ENCODE assay signal across 22 cellular contexts in the genomic region with DNA sequence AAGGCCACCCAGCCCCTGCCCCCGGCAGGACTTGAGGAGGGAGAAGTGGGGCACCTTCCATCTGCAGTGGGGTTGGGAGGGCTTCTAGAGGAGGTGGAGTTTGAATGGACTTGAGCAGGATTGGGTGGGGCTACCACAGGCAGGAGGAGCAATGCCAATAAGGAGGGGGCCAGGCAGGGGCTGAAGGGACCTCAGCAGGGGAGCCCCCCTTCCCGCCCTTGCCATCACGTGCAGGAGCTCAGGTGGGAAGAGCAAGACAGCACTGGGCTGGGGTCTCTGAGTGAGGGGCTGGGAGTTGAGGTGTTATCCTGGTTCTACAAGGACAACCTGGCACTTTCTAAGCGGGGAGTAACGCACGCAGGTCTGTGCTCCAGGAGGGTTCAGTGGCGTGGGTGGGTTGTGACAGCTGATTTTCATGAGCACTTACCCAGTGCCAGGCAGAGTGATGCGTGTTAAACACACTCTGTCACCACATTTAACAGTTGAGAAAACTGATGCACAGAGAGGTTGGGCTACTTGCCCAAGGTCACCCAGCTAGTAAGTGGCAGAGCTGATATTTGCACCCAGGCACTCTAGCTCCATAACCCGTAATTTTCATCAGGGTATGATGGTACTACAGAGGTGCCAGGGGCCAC. TPM values are rescaled to one million over a fixed set of nuclear protein-coding genes. Genes with fewer than 3 reads are reported as not detected.
"Had no signal": no experiment of that assay in that cellular context is flagged by ENCODE, and none has a peak within 500 bp of the region (broad histone marks: within the 10 kb centered on the region; RNA-seq: fewer than 3 reads in every experiment).

No MANE protein-coding gene starts in this region.

- ATAC-seq: activated naive CD4-positive, alpha-beta T cell treated with anti-CD3 and anti-CD28 coated beads, Interleukin-2, amount 50 U/mL, for 72 hours; activated T-cell treated with anti-CD3 and anti-CD28 coated beads, Interleukin-2, amount 50 U/mL, for 72 hours had no signal

- H3K27me3 Mint-ChIP-seq: activated CD4-positive, alpha-beta T cell treated with anti-CD3 and anti-CD28 coated beads, Interleukin-2, amount 10 ng/mL, durations not matched to agents 7 days and 5 days had no signal

- H3K36me3 Mint-ChIP-seq: activated naive CD4-positive, alpha-beta T cell treated with anti-CD3 and anti-CD28 coated beads, Interleukin-2, amount 50 U/mL, for 72 hours had no signal

- H3K27ac ChIP-seq: colonic mucosa, esophagus squamous epithelium had no signal

- H3K9me3 Mint-ChIP-seq: activated CD4-positive, alpha-beta T cell treated with anti-CD3 and anti-CD28 coated beads, Interleukin-2, amount 10 ng/mL, durations not matched to agents 7 days and 5 days; activated naive CD4-positive, alpha-beta T cell treated with anti-CD3 and anti-CD28 coated beads, Interleukin-2, amount 50 U/mL, for 72 hours; activated T-cell treated with anti-CD3 and anti-CD28 coated beads, Interleukin-2, amount 50 U/mL, for 72 hours; nephron; T-helper 2 cell treated with Interferon-gamma antibody and Interleukin-4, amounts not matched to agents 5 μg/mL and 100 μg/mL, for 36 hours had no signal

- H3K4me1 ChIP-seq: colonic mucosa had no signal

- H3K27me3 ChIP-seq: colonic mucosa had no signal

- H3K4me3 Mint-ChIP-seq: activated CD4-positive, alpha-beta T cell treated with anti-CD3 and anti-CD28 coated beads, Interleukin-2, amount 10 ng/mL, durations not matched to agents 7 days and 5 days; activated T-cell treated with anti-CD3 and anti-CD28 coated beads, Interleukin-2, amount 50 U/mL, for 72 hours; nephron; T-helper 2 cell treated with Interferon-gamma antibody and Interleukin-4, amounts not matched to agents 5 μg/mL and 100 μg/mL, for 36 hours had no signal

- H3K36me3 ChIP-seq: colonic mucosa, esophagus squamous epithelium had no signal

- H3K9me3 ChIP-seq: colonic mucosa, esophagus squamous epithelium had no signal

- H3K4me3 ChIP-seq: colonic mucosa, esophagus squamous epithelium had no signal

- DNase-seq: activated CD4-positive, alpha-beta T cell treated with anti-CD3 and anti-CD28 coated beads, Interleukin-2, amount 10 ng/mL, durations not matched to agents 7 days and 5 days; activated CD8-positive, alpha-beta memory T cell treated with anti-CD3 and anti-CD28 coated beads, Interleukin-2, amount 50 U/mL, for 48 hours; activated gamma-delta T cell; activated T-cell treated with anti-CD3 and anti-CD28 coated beads, Interleukin-2, amount 50 U/mL, for 72 hours; caudate nucleus; colonic mucosa; esophagus squamous epithelium; hippocampal formation; mesendoderm; stimulated activated CD4-positive, alpha-beta T cell treated with anti-CD3 and anti-CD28 coated beads, Interleukin-12 subunit alpha, Interleukin-12 subunit beta, amount 100 ng/mL, for 4 hours; stimulated activated CD4-positive, alpha-beta T cell treated with anti-CD3 and anti-CD28 coated beads, Interleukin-2, amount 100 ng/mL, for 24 hours had no signal

- FAIRE-seq: endothelial cell of umbilical vein, keratinocyte had no signal

- H3K27ac Mint-ChIP-seq: activated CD4-positive, alpha-beta T cell treated with anti-CD3 and anti-CD28 coated beads, Interleukin-2, amount 10 ng/mL, durations not matched to agents 7 days and 5 days; activated naive CD4-positive, alpha-beta T cell treated with anti-CD3 and anti-CD28 coated beads, Interleukin-2, amount 50 U/mL, for 72 hours; activated T-cell treated with anti-CD3 and anti-CD28 coated beads, Interleukin-2, amount 50 U/mL, for 72 hours; T-helper 2 cell treated with Interferon-gamma antibody and Interleukin-4, amounts not matched to agents 5 μg/mL and 100 μg/mL, for 36 hours had no signal

RNA-seq across cellular contexts. Expression of gene CHRND, which starts 4.8 kb away (rescaled TPM):
- total RNA-seq: activated CD4-positive, alpha-beta T cell treated with anti-CD3 and anti-CD28 coated beads, Interleukin-2, amount 10 ng/mL, durations not matched to agents 7 days and 5 days; activated naive CD4-positive, alpha-beta T cell treated with anti-CD3 and anti-CD28 coated beads, Interleukin-2, amount 50 U/mL, for 72 hours; activated T-cell treated with anti-CD3 and anti-CD28 coated beads, Interleukin-2, amount 50 U/mL, for 72 hours; colonic mucosa; endothelial cell of umbilical vein; esophagus squamous epithelium; fibroblast of villous mesenchyme; glomerular endothelial cell; liver; osteocyte; pulmonary artery endothelial cell had no signal
- polyA plus RNA-seq: endothelial cell of umbilical vein, keratinocyte, liver, urinary bladder had no signal

RNA-seq across cellular contexts. Expression of gene CHRNG, which starts 8.7 kb away (rescaled TPM):
- total RNA-seq: activated CD4-positive, alpha-beta T cell treated with anti-CD3 and anti-CD28 coated beads, Interleukin-2, amount 10 ng/mL, durations not matched to agents 7 days and 5 days; activated naive CD4-positive, alpha-beta T cell treated with anti-CD3 and anti-CD28 coated beads, Interleukin-2, amount 50 U/mL, for 72 hours; activated T-cell treated with anti-CD3 and anti-CD28 coated beads, Interleukin-2, amount 50 U/mL, for 72 hours; colonic mucosa; endothelial cell of umbilical vein; esophagus squamous epithelium; fibroblast of villous mesenchyme; glomerular endothelial cell; liver; osteocyte; pulmonary artery endothelial cell had no signal
- polyA plus RNA-seq: endothelial cell of umbilical vein, keratinocyte, liver, urinary bladder had no signal

RNA-seq across cellular contexts. Expression of gene PRSS56, which starts 10.6 kb away (rescaled TPM):
- total RNA-seq: activated CD4-positive, alpha-beta T cell treated with anti-CD3 and anti-CD28 coated beads, Interleukin-2, amount 10 ng/mL, durations not matched to agents 7 days and 5 days; activated naive CD4-positive, alpha-beta T cell treated with anti-CD3 and anti-CD28 coated beads, Interleukin-2, amount 50 U/mL, for 72 hours; colonic mucosa; endothelial cell of umbilical vein; esophagus squamous epithelium; fibroblast of villous mesenchyme; glomerular endothelial cell; liver; osteocyte; pulmonary artery endothelial cell; urinary bladder had no signal
- polyA plus RNA-seq: endothelial cell of umbilical vein, keratinocyte, urinary bladder had no signal
